Comparison of ENCODE assay signal across 11 cellular contexts in the genomic region with DNA sequence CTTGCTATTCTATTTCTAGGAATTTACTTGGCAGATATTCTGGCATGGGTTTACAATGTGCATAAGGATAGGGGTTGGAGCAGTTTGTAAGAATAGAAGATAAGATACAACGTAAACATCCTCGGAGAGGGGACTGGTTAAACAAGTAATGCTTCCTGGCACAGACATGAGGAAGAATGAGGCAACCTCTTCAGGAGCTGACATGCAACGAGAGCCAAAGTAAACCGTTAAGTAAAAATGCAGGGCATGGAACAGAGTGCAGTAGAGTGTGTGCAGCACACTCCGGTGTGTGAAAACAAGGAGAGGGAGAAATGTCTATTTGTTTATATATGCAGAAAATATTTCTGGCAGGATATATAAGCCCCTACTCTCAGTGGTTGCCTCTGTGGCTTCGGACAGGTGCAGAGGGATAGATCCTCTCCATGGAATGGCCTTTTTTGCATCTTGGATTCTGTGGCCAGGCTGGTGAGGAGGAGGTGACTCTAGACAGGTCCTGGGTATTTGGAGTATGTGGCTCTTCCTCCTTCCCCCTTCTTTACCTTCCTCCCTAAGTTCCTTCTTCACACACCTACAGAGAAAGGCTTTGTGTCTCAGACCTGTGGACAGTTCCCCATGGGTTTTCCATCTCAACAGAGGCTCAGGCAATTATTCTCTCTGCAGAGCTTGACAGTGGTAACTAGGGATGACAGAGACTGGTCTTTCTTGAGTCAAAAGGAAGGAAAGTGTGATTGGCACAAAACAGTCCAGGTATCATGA. TPM values are rescaled to one million over a fixed set of nuclear protein-coding genes. Genes with fewer than 3 reads are reported as not detected.
A peak's percentile ranks its signal among the peaks of the same experiment; 100 is the strongest.
DNase-seq lines count a peak whose midpoint lies in the region; TF ChIP-seq lines count a peak whose summit lies in the region.
"Had no signal": no experiment of that assay in that cellular context is flagged by ENCODE, and none has a peak within 500 bp of the region (broad histone marks: within the 10 kb centered on the region; RNA-seq: fewer than 3 reads in every experiment).

No MANE protein-coding gene starts in this region.

- H3K79me2 ChIP-seq in PC-9 (ENCODE audit: low read depth): no peaks in the 10 kb centered on the region
- peaks cover 5% of the 10 kb centered on the region for H3K79me2 ChIP-seq in neural cell (replicated peaks; ENCODE audit: insufficient read depth, low read length)

- TF ChIP-seq CTCF in PC-9 (conservative IDR thresholded peaks at IDR 0.05) (no peak), esophagus muscularis mucosa (IDR thresholded peaks at IDR 0.05) (no peak), neural cell (IDR thresholded peaks at IDR 0.05; ENCODE audit: poor library complexity, severe bottlenecking) (no peak)

- H2AFZ ChIP-seq in PC-9 (no peak overlapping the region), neural cell (ENCODE audit: low read depth, low read length) (no peak overlapping the region)

- H3K36me3 Mint-ChIP-seq in activated CD4-positive, alpha-beta memory T cell treated with anti-CD3 and anti-CD28 coated beads for 36 hours: no peaks in the 10 kb centered on the region

- H3F3A ChIP-seq in PC-9 (ENCODE audit: insufficient read depth, low read depth) (peaks cover 17% of the 10 kb centered on the region; the same call in 1 of the 2 replicates), neural cell (ENCODE audit: insufficient read depth, low read length, poor library complexity, severe bottlenecking) (peaks cover 4% of the 10 kb centered on the region)

- H3K27me3 ChIP-seq in PC-9 (ENCODE audit: insufficient read depth, low read depth) (no peaks in the 10 kb centered on the region), esophagus muscularis mucosa (no peaks in the 10 kb centered on the region), neural cell (ENCODE audit: insufficient read depth, low read depth, low read length) (no peaks in the 10 kb centered on the region)
- H3K27me3 ChIP-seq: uterus had no signal

- no peaks in the 10 kb centered on the region for H3K9me3 Mint-ChIP-seq in activated CD4-positive, alpha-beta memory T cell treated with anti-CD3 and anti-CD28 coated beads for 36 hours
- H3K9me3 Mint-ChIP-seq: dendritic cell treated with granulocyte-macrophage colony-stimulating factor and Interleukin-4, amounts not matched to agents 40 ng/mL and 50 ng/mL, for 4 days had no signal

- TF ChIP-seq RAD21 in neural cell (conservative IDR thresholded peaks at IDR 0.05): no peak

- H3K4me3 ChIP-seq in PC-9 (no peak overlapping the region), esophagus muscularis mucosa (no peak overlapping the region), neural cell (ENCODE audit: low read length) (peak overlapping the region; percentile 13)
- H3K4me3 ChIP-seq: uterus had no signal

- peaks cover 20% of the 10 kb centered on the region for H3K4me1 Mint-ChIP-seq in activated CD4-positive, alpha-beta memory T cell treated with anti-CD3 and anti-CD28 coated beads for 36 hours (ENCODE audit: low read depth)

- no peak overlapping the region for H3K9ac ChIP-seq in neural cell (ENCODE audit: low read length)

- intact Hi-C loops in PC-9 (cut with micrococcal nuclease; ENCODE audit: unreplicated experiment) (no loop called here), esophagus muscularis mucosa (cut with DNase I) (no loop called here)
- intact Hi-C loops in activated CD4-positive, alpha-beta memory T cell treated with anti-CD3 and anti-CD28 coated beads for 36 hours (cut with micrococcal nuclease): no loop called here

- POLR2A ChIA-PET in PC-9 (lab: Charles Lee; ENCODE audit: unreplicated experiment): no interaction called here
- POLR2A ChIA-PET in activated CD4-positive, alpha-beta memory T cell treated with anti-CD3 and anti-CD28 coated beads for 36 hours (lab: Charles Lee): no interaction called here

- no TSS peak for BruUV-seq in PC-9 (replicated peaks; lab: Mats Ljungman, UMichigan)

- no peak for TF ChIP-seq POLR2A in esophagus muscularis mucosa (IDR thresholded peaks at IDR 0.05; ENCODE audit: low read depth)

- CTCF ChIA-PET in PC-9 (lab: Charles Lee): no interaction called here
- CTCF ChIA-PET in activated CD4-positive, alpha-beta memory T cell treated with anti-CD3 and anti-CD28 coated beads for 36 hours (lab: Charles Lee): interaction anchor here (1.2 to 1.3 kb wide), 2 partner anchors 143 to 189 kb away, joined by 3 to 5 read pairs; no protein-coding TSS in a partner anchor

- H3K9me2 ChIP-seq in PC-9 (ENCODE audit: insufficient read depth) (no peaks in the 10 kb centered on the region), neural cell (ENCODE audit: insufficient read depth, low read length) (no peaks in the 10 kb centered on the region)

- H3K4me2 ChIP-seq in PC-9 (no peak overlapping the region), neural cell (ENCODE audit: low read length) (no peak overlapping the region)

- no peak overlapping the region for H3K27ac ChIP-seq in PC-9
- peak overlapping the region in 3 of 4 donors; percentile 52 to 87 (median 53) for H3K27ac ChIP-seq in esophagus muscularis mucosa (replicated peaks in 1 of 4)
- no peak overlapping the region for H3K27ac ChIP-seq in neural cell (ENCODE audit: low read length)
- H3K27ac ChIP-seq: uterus had no signal

- no peak overlapping the region for H3K27ac Mint-ChIP-seq in activated CD4-positive, alpha-beta memory T cell treated with anti-CD3 and anti-CD28 coated beads for 36 hours
- H3K27ac Mint-ChIP-seq: dendritic cell treated with granulocyte-macrophage colony-stimulating factor and Interleukin-4, amounts not matched to agents 40 ng/mL and 50 ng/mL, for 4 days; progenitor cell of endocrine pancreas had no signal

- H3K36me3 ChIP-seq in PC-9 (ENCODE audit: low read depth) (no peaks in the 10 kb centered on the region), esophagus muscularis mucosa (peaks cover 0 to 39% (median 16%) of the 10 kb centered on the region in 4 donors), neural cell (ENCODE audit: insufficient read depth, low read length) (no peaks in the 10 kb centered on the region)
- H3K36me3 ChIP-seq: uterus had no signal

- H3K27me3 Mint-ChIP-seq in activated CD4-positive, alpha-beta memory T cell treated with anti-CD3 and anti-CD28 coated beads for 36 hours: no peaks in the 10 kb centered on the region
- H3K27me3 Mint-ChIP-seq: progenitor cell of endocrine pancreas had no signal

- no peak overlapping the region for H3K4me3 Mint-ChIP-seq in activated CD4-positive, alpha-beta memory T cell treated with anti-CD3 and anti-CD28 coated beads for 36 hours
- H3K4me3 Mint-ChIP-seq: dendritic cell treated with granulocyte-macrophage colony-stimulating factor and Interleukin-4, amounts not matched to agents 40 ng/mL and 50 ng/mL, for 4 days had no signal

- TF ChIP-seq EP300 in esophagus muscularis mucosa (IDR thresholded peaks at IDR 0.05) (no peak), neural cell (conservative IDR thresholded peaks at IDR 0.05; ENCODE audit: poor library complexity, severe bottlenecking) (no peak)

- H3K4me1 ChIP-seq in PC-9 (replicated peaks; ENCODE audit: insufficient read depth): peaks cover 27% of the 10 kb centered on the region
- peaks cover 12 to 42% (median 38%) of the 10 kb centered on the region in 4 donors for H3K4me1 ChIP-seq in esophagus muscularis mucosa
- H3K4me1 ChIP-seq: uterus had no signal

- H3K9me3 ChIP-seq in PC-9 (ENCODE audit: insufficient read depth, low read depth): no peaks in the 10 kb centered on the region
- H3K9me3 ChIP-seq in esophagus muscularis mucosa: no peaks in the 10 kb centered on the region
- H3K9me3 ChIP-seq in neural cell (ENCODE audit: low read length): no peaks in the 10 kb centered on the region
- H3K9me3 ChIP-seq: uterus had no signal

- DNase-seq in DMS79 (lab: John Stamatoyannopoulos, UW): peak; percentile 24
- DNase-seq in PC-9: peak; percentile 22 to 72
- DNase-seq in esophagus muscularis mucosa (ENCODE audit: extremely low spot score): no peak
- DNase-seq in activated CD4-positive, alpha-beta memory T cell treated with anti-CD3 and anti-CD28 coated beads for 36 hours: no peak
- no peak for DNase-seq in GOT3 (lab: John Stamatoyannopoulos, UW)
- no peak for DNase-seq in retina
- DNase-seq in effector CD4-positive, alpha-beta T cell: no peak
- DNase-seq: uterus had no signal

- H4K20me1 ChIP-seq in PC-9 (ENCODE audit: insufficient read depth): no peaks in the 10 kb centered on the region
- no peaks in the 10 kb centered on the region for H4K20me1 ChIP-seq in neural cell (ENCODE audit: insufficient read depth)

- WGBS in esophagus muscularis mucosa: 22% methylated on average over 6 of the region's 6 CpGs

RNA-seq across cellular contexts. Expression of gene RAB36, which starts 2.5 kb away (rescaled TPM):
- total RNA-seq in PC-9 (2021): 5.8 and 6.8 TPM in 2 replicates
- 10 to 100 TPM in 1 of 4 donors, 1 to 10 TPM in 3; 5.0 to 10.8 (median 8.2) TPM for total RNA-seq in esophagus muscularis mucosa
- polyA plus RNA-seq in neural cell: 3.2 TPM in 2 replicates
- 6.3 and 7.2 TPM in 2 replicates for polyA minus RNA-seq in neural cell
- total RNA-seq in activated CD4-positive, alpha-beta memory T cell treated with anti-CD3 and anti-CD28 coated beads for 36 hours: under 1 TPM; 0.31 to 0.46 TPM

RNA-seq across cellular contexts. Expression of gene RSPH14, which starts 6.0 kb away (rescaled TPM):
- 0.28 TPM in 1 of 2 replicates, not detected in the other for total RNA-seq in PC-9 (2021)
- total RNA-seq in esophagus muscularis mucosa: under 1 TPM in 2 of 4 donors, not detected in 2; 0.33 to 0.80 TPM
- 2.8 and 4.3 TPM in 2 replicates for polyA plus RNA-seq in neural cell
- polyA minus RNA-seq in neural cell: 1.7 and 5.2 TPM in 2 replicates
- total RNA-seq in activated CD4-positive, alpha-beta memory T cell treated with anti-CD3 and anti-CD28 coated beads for 36 hours: under 1 TPM in 1 of 2 experiments, not detected in 1; 0.46 TPM

RNA-seq across cellular contexts. Expression of gene BCR, which starts 32.5 kb away (rescaled TPM):
- total RNA-seq in PC-9 (2021): 47.8 and 54.9 TPM in 2 replicates
- 10 to 100 TPM; 35.7 to 58.5 (median 48.0) TPM for total RNA-seq in esophagus muscularis mucosa
- polyA plus RNA-seq in neural cell: 53.6 and 57.5 TPM in 2 replicates
- polyA minus RNA-seq in neural cell: 103 and 118 TPM in 2 replicates
- total RNA-seq in activated CD4-positive, alpha-beta memory T cell treated with anti-CD3 and anti-CD28 coated beads for 36 hours: 10 to 100 TPM; 60.4 to 69.0 TPM

Comparison
In these comparisons a context has a peak if more than half of its experiments do, and no peak if none do; other contexts are left out.
1. DNase-seq: peak in DMS79 (single experiment) and PC-9 (2 of 2); none in esophagus muscularis mucosa (single experiment), activated CD4-positive, alpha-beta memory T cell treated with anti-CD3 and anti-CD28 coated beads for 36 hours (single experiment), GOT3 (single experiment), retina (single experiment) and effector CD4-positive, alpha-beta T cell (single experiment).
2. H3K27ac ChIP-seq: peak in esophagus muscularis mucosa (3 of 4); none in PC-9 (single experiment) and neural cell (single experiment).